ENCODE assay signal across 31 cellular contexts in genomic region chr10:36583690-36584089, GRCh38.
"Had no signal": no experiment of that assay in that cellular context is flagged by ENCODE, and none has a peak within 500 bp of the region (broad histone marks: within the 10 kb centered on the region; RNA-seq: fewer than 3 reads in every experiment).

No MANE protein-coding gene starts in this region.

- H3K9me3 ChIP-seq: SJSA1, SK-N-SH had no signal

- H3K4me3 ChIP-seq: Peyer's patch, SJSA1 had no signal

- H3K4me2 ChIP-seq: KMS-11, SK-N-SH had no signal

- H3K36me3 ChIP-seq: Peyer's patch, SJSA1 had no signal

- DNase-seq: Karpas-422, MM.1S, MV-4-11, NCI-H1092, NCI-H1105, NCI-H1417, NCI-H1436, NCI-H146, NCI-H1694, NCI-H187, NCI-H1930, NCI-H2029 treated with DMSO at 0.1 percent for 48 hours, NCI-H2081 treated with DMSO at 0.1 percent for 48 hours, NCI-H2107, NCI-H2171, NCI-H226, NCI-H446 treated with DMSO at 0.1 percent for 48 hours, NCI-H510A, NCI-H524, NCI-H526, NCI-H69, NCI-H748 treated with DMSO at 0.1 percent for 48 hours, NCI-H82, Peyer's patch, Right ventricle myocardium superior, RPMI8226, SHP77 treated with DMSO at 0.1 percent for 48 hours, SK-N-SH, SW 1271 had no signal

- H3K27ac ChIP-seq: KMS-11, Peyer's patch, SJSA1 had no signal

- H3K27me3 ChIP-seq: Peyer's patch, SJSA1 had no signal

- H3K9ac ChIP-seq: KMS-11, SK-N-SH had no signal

- H3K9me2 ChIP-seq: SK-N-SH had no signal

- H3K4me1 ChIP-seq: Peyer's patch had no signal
